Comparison of ENCODE assay signal across 8 cellular contexts in the genomic region with DNA sequence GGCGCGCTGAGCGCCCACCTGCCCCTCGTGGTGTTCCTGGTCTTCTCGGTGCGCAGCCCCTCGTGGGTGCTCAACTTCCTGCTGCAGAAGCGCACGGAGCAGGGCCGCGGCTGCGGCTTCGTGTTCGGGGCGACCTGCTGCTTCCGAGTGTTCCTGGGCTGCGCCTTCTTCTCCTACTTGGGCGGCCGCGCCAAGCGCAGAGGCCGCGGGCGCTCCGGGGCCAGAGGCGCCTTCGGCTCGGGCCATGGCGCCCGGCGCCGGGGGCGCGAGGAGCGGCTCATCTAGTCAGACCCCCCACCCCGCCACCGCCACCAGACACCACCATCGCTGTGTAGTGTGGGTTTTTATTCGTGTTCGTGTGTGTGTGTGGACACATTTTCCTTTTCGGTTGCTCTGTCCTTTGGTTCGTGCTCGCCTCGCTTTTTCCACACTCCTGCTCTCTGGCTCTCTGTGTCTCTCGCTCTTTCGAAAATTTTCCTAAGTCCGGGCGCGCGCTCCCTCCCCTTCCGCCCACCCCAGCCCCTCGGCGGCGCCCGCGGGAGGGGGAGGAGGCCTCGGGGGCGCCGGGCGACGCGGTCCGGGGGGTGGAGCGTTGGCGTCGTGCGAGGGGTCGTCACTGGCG. TPM values are rescaled to one million over a fixed set of nuclear protein-coding genes. Genes with fewer than 3 reads are reported as not detected.
DNase-seq lines count a peak whose midpoint lies in the region; TF ChIP-seq lines count a peak whose summit lies in the region.

No MANE protein-coding gene starts in this region.

- peak overlapping the region; percentile 90 for H3K4me3 Mint-ChIP-seq in activated naive CD8-positive, alpha-beta T cell
- H3K4me3 Mint-ChIP-seq in osteocyte (ENCODE audit: unreplicated experiment) = peak overlapping the region; percentile 79

- peak overlapping the region; percentile 99 to 100 (median 99) for H3K27ac ChIP-seq in thyroid gland

- peak overlapping the region; percentile 77 for H3K4me3 ChIP-seq in BE2C (ENCODE audit: low read depth, low read length)
- peak overlapping the region; percentile 50 for H3K4me3 ChIP-seq in LNCaP clone FGC (ENCODE audit: low read depth, low read length)
- peak overlapping the region; percentile 39 to 78 (median 75) for H3K4me3 ChIP-seq in thyroid gland (replicated peaks in 1 of 3)

- intact Hi-C loops in head of caudate nucleus (cut with DNase I) (loop anchor here (5.0 kb wide), 1 partner anchor 152 kb away; a partner anchor contains a TSS), thyroid gland (cut with DNase I) (loop anchor here (5.0 to 10.0 kb wide), 2 partner anchors 114 to 152 kb away; a partner anchor contains a TSS)

- no peaks in the 10 kb centered on the region for H3K27me3 Mint-ChIP-seq in activated naive CD8-positive, alpha-beta T cell
- no peaks in the 10 kb centered on the region for H3K27me3 Mint-ChIP-seq in osteocyte (ENCODE audit: unreplicated experiment)

- peak overlapping the region; percentile 91 for H3K27ac Mint-ChIP-seq in activated naive CD8-positive, alpha-beta T cell
- peak overlapping the region; percentile 96 for H3K27ac Mint-ChIP-seq in osteocyte (ENCODE audit: unreplicated experiment)

- H3K9me3 ChIP-seq in BE2C (no peaks in the 10 kb centered on the region), thyroid gland (no peaks in the 10 kb centered on the region)

- TF ChIP-seq CTCF in BE2C (IDR thresholded peaks at IDR 0.05; ENCODE audit: low read depth, low read length) = no peak
- TF ChIP-seq CTCF in GM20000 (IDR thresholded peaks at IDR 0.05; ENCODE audit: extremely low read depth, missing control alignments) = no peak
- TF ChIP-seq CTCF in LNCaP clone FGC (IDR thresholded peaks at IDR 0.05; ENCODE audit: control insufficient read depth, extremely low read depth, insufficient read depth) = no peak
- TF ChIP-seq CTCF in osteocyte (IDR thresholded peaks at IDR 0.05) = no peak
- peak in 1 of 6 experiments; percentile 7 for TF ChIP-seq CTCF in thyroid gland (IDR thresholded peaks at IDR 0.05)

- peak; percentile 90 for DNase-seq in BE2C
- peak; percentile 75 for DNase-seq in GM20000 (ENCODE audit: low spot score)
- DNase-seq in LNCaP clone FGC (ENCODE audit: low read depth) = no peak
- DNase-seq in SKM-1 (lab: John Stamatoyannopoulos, UW; ENCODE audit: unreplicated experiment) = peak; percentile 35
- DNase-seq in head of caudate nucleus = peak in 39 of 42 donors; percentile 33 to 81 (median 63)
- no peak for DNase-seq in osteocyte (ENCODE audit: extremely low spot score, unreplicated experiment)
- peak; percentile 77 to 80 for DNase-seq in thyroid gland

- H3K36me3 ChIP-seq in BE2C (peaks cover 6% of the 10 kb centered on the region), thyroid gland (no peaks in the 10 kb centered on the region)

- H3K4me1 ChIP-seq in BE2C (peaks cover 8% of the 10 kb centered on the region), thyroid gland (peaks cover 19 to 28% of the 10 kb centered on the region in 2 donors)

- H3K9me3 Mint-ChIP-seq in activated naive CD8-positive, alpha-beta T cell (ENCODE audit: low read depth) = no peaks in the 10 kb centered on the region
- no peaks in the 10 kb centered on the region for H3K9me3 Mint-ChIP-seq in osteocyte (ENCODE audit: unreplicated experiment)

- no peaks in the 10 kb centered on the region for H3K36me3 Mint-ChIP-seq in activated naive CD8-positive, alpha-beta T cell
- no peaks in the 10 kb centered on the region for H3K36me3 Mint-ChIP-seq in osteocyte (ENCODE audit: unreplicated experiment)

- H3K27me3 ChIP-seq in BE2C (no peaks in the 10 kb centered on the region), thyroid gland (no peaks in the 10 kb centered on the region)

- WGBS in thyroid gland, 2 donors = 0 to 3% methylated on average over 19 to 36 of the region's 69 CpGs

- peaks cover 41% of the 10 kb centered on the region for H3K4me1 Mint-ChIP-seq in activated naive CD8-positive, alpha-beta T cell (ENCODE audit: low read depth)
- H3K4me1 Mint-ChIP-seq in osteocyte (ENCODE audit: unreplicated experiment) = peaks cover 32% of the 10 kb centered on the region

- TF ChIP-seq POLR2A in thyroid gland (IDR thresholded peaks at IDR 0.05) = peak in 1 of 2 donors; percentile 82

RNA-seq across cellular contexts. Expression of a gene that starts 38.0 kb away (rescaled TPM):
- polyA plus RNA-seq in BE2C (2012; ENCODE audit: insufficient read depth, insufficient read length, low read depth) = 4,204 TPM
- total RNA-seq in osteocyte (1,150 and 1,173 TPM in 2 replicates), thyroid gland (1,000 to 10,000 TPM; 2,457 to 5,038 (median 3,494) TPM)

RNA-seq across cellular contexts. Expression of a gene that starts 39.9 kb away (rescaled TPM):
- 1.5 TPM for polyA plus RNA-seq in BE2C (2012; ENCODE audit: insufficient read depth, insufficient read length, low read depth)
- total RNA-seq in osteocyte = 1.5 and 2.0 TPM in 2 replicates
- 1 to 10 TPM in 2 of 4 donors, under 1 TPM in 2; 0.42 to 1.9 (median 1.1) TPM for total RNA-seq in thyroid gland

Comparison
In these comparisons a context has a peak if more than half of its experiments do, and no peak if none do; other contexts are left out.
1. DNase-seq: peak in BE2C (single experiment), GM20000 (single experiment), SKM-1 (single experiment), head of caudate nucleus (39 of 42) and thyroid gland (2 of 2); none in LNCaP clone FGC (single experiment) and osteocyte (single experiment).
2. Peak in every context shown above with its lines, with median percentiles within 50 percentile points of each other: H3K4me3 ChIP-seq.